Comparison of ENCODE assay signal across 8 cellular contexts in the genomic region with DNA sequence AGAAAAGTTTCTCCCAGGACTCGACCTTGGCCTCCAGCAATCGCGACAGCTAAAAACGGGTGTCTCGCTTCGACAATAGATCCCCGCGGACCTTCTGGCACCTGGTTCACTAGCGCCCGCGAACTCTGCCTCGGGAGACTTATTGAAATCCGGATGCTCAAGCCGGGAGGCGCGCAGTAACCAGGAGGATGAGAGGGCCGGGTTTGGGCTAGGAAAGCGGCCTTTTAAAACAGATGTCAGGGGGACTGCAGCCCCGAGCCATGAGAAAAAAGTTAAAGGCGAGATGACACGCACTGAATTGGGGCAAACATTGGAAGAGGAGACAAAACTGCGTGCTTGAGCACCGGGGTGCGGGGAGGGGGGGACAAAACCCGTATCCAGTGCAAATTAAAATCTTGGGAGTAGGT. TPM values are rescaled to one million over a fixed set of nuclear protein-coding genes. Genes with fewer than 3 reads are reported as not detected.
DNase-seq lines count a peak whose midpoint lies in the region; ATAC-seq and TF ChIP-seq lines count a peak whose summit lies in the region.
"Had no signal": no experiment of that assay in that cellular context is flagged by ENCODE, and none has a peak within 500 bp of the region (broad histone marks: within the 10 kb centered on the region; RNA-seq: fewer than 3 reads in every experiment).

No MANE protein-coding gene starts in this region.

- no peaks in the 10 kb centered on the region for H3K9me3 ChIP-seq in body of pancreas

- no peaks in the 10 kb centered on the region for H3K9me3 Mint-ChIP-seq in stimulated activated effector memory CD8-positive, alpha-beta T cell treated with anti-CD3 and anti-CD28 coated beads, Interleukin-12 subunit alpha, Interleukin-12 subunit beta, amount 100 ng/mL, for 72 hours

- no peak for TF ChIP-seq POLR2A in body of pancreas (IDR thresholded peaks at IDR 0.05)

- peaks cover 45% of the 10 kb centered on the region for H3K4me1 ChIP-seq in body of pancreas

- 10 to 12% methylated on average over 18 to 25 of the region's 25 CpGs for WGBS in body of pancreas, 2 donors

- TF ChIP-seq CTCF in body of pancreas (IDR thresholded peaks at IDR 0.05), result no peak

- H3K36me3 Mint-ChIP-seq in stimulated activated effector memory CD8-positive, alpha-beta T cell treated with anti-CD3 and anti-CD28 coated beads, Interleukin-12 subunit alpha, Interleukin-12 subunit beta, amount 100 ng/mL, for 72 hours, result peaks cover 29% of the 10 kb centered on the region

- H3K27ac ChIP-seq in body of pancreas (peak overlapping the region in 3 of 4 donors; percentile 96 to 100 (median 97)), layer of hippocampus (ENCODE audit: low read depth, low read length) (peak overlapping the region; percentile 83)

- H3K4me3 Mint-ChIP-seq in stimulated activated effector memory CD8-positive, alpha-beta T cell treated with anti-CD3 and anti-CD28 coated beads, Interleukin-12 subunit alpha, Interleukin-12 subunit beta, amount 100 ng/mL, for 72 hours, result peak overlapping the region; percentile 80

- peaks cover 7% of the 10 kb centered on the region in 2 donors for H3K36me3 ChIP-seq in body of pancreas (replicated peaks in 1 of 2; ENCODE audit: insufficient read depth in 1 of 2, low read depth in 2 of 2)

- DNase-seq in Jurkat, Clone E6-1 (ENCODE audit: low read depth, low spot score), result no peak
- DNase-seq in body of pancreas (peak in 3 of 4 donors; percentile 42 to 55 (median 49)), cerebellar nuclear complex (lab: John Stamatoyannopoulos, UW) (no peak)
- DNase-seq in stimulated activated effector memory CD8-positive, alpha-beta T cell treated with anti-CD3 and anti-CD28 coated beads, Interleukin-12 subunit alpha, Interleukin-12 subunit beta, amount 100 ng/mL, for 72 hours (ENCODE audit: low spot score in 2 of 2), result no peak

- H3K4me1 Mint-ChIP-seq in stimulated activated effector memory CD8-positive, alpha-beta T cell treated with anti-CD3 and anti-CD28 coated beads, Interleukin-12 subunit alpha, Interleukin-12 subunit beta, amount 100 ng/mL, for 72 hours, result peaks cover 18% of the 10 kb centered on the region

- peak overlapping the region; percentile 21 for H3K4me3 ChIP-seq in Jurkat, Clone E6-1 (ENCODE audit: low read length)
- H3K4me3 ChIP-seq in body of pancreas, result no peak overlapping the region

- H3K27me3 ChIP-seq in body of pancreas, result no peaks in the 10 kb centered on the region
- H3K27me3 ChIP-seq in layer of hippocampus (ENCODE audit: control insufficient read depth, insufficient read depth, low read length), result no peaks in the 10 kb centered on the region

- no peak for ATAC-seq in body of pancreas
- no peak for ATAC-seq in stimulated activated effector memory CD8-positive, alpha-beta T cell treated with anti-CD3 and anti-CD28 coated beads, Interleukin-12 subunit alpha, Interleukin-12 subunit beta, amount 100 ng/mL, for 72 hours
- ATAC-seq in GM21737 (IDR thresholded peaks at IDR 0.05; ENCODE audit: unreplicated experiment), result no peak
- ATAC-seq in GM21528 (IDR thresholded peaks at IDR 0.05; ENCODE audit: low FRiP score, unreplicated experiment), result no peak

- H3K27ac Mint-ChIP-seq in stimulated activated effector memory CD8-positive, alpha-beta T cell treated with anti-CD3 and anti-CD28 coated beads, Interleukin-12 subunit alpha, Interleukin-12 subunit beta, amount 100 ng/mL, for 72 hours, result peak overlapping the region; percentile 74

- intact Hi-C loops in body of pancreas (cut with DNase I), result no loop called here

RNA-seq across cellular contexts. Expression of a gene that starts 0.6 kb away (rescaled TPM):
- 2.8 TPM for polyA plus RNA-seq in Jurkat, Clone E6-1 (2012; ENCODE audit: insufficient read depth, insufficient read length)
- total RNA-seq in body of pancreas, result 100 to 1,000 TPM in 1 of 2 donors, 10 to 100 TPM in 1; 96.5 to 150 TPM
- total RNA-seq: NCI-H460 had no signal

Comparison
In these comparisons a context has a peak if more than half of its experiments do, and no peak if none do; other contexts are left out.
1. DNase-seq: peak in body of pancreas (3 of 4); none in Jurkat, Clone E6-1 (single experiment), stimulated activated effector memory CD8-positive, alpha-beta T cell treated with anti-CD3 and anti-CD28 coated beads, Interleukin-12 subunit alpha, Interleukin-12 subunit beta, amount 100 ng/mL, for 72 hours (0 of 2) and cerebellar nuclear complex (0 of 2).